6 cellular contexts compared by ENCODE assay signal in genomic region chr7:67049908-67050307, GRCh38. TPM values are rescaled to one million over a fixed set of nuclear protein-coding genes. Genes with fewer than 3 reads are reported as not detected.
DNase-seq lines count a peak whose midpoint lies in the region; ATAC-seq, FAIRE-seq and TF ChIP-seq lines count a peak whose summit lies in the region.
"Not testable (repeated sequence)": the region's sequence is repeated elsewhere in the genome, so short reads cannot be mapped to it uniquely, and the experiment has no call there.

No MANE protein-coding gene starts in this region.

- peak; percentile 59 for FAIRE-seq in GM19239 (lab: Jason Lieb, UNC)

- CTCF ChIA-PET in CD8-positive, alpha-beta memory T cell (lab: Charles Lee); WTC11 (lab: Charles Lee): not testable (repeated sequence)

- H3K27ac Mint-ChIP-seq in CD8-positive, alpha-beta memory T cell: peak overlapping the region in 5 of 8 donors; percentile 0 to 79 (median 30)
- H3K27ac Mint-ChIP-seq in WTC11 (0 out of 2 replicates have a peak overlapping the region, but pooled peaks have one; percentile 3), progenitor cell of endocrine pancreas (peak overlapping the region; percentile 12)
- peak overlapping the region; percentile 22 for H3K27ac Mint-ChIP-seq in activated T-helper 17 cell treated with anti-CD3 and anti-CD28 coated beads, Interleukin-2, amount 50 U/mL, for 72 hours
- peak overlapping the region; percentile 47 for H3K27ac Mint-ChIP-seq in central memory CD8-positive, alpha-beta T cell (ENCODE audit: low read depth)

- not testable (repeated sequence) for H3K4me1 ChIP-seq in CD8-positive, alpha-beta memory T cell (ENCODE audit: insufficient read depth, low read length)

- not testable (repeated sequence) for DNase-seq in CD8-positive, alpha-beta memory T cell; GM19239 (ENCODE audit: insufficient read length, low spot score); WTC11 (ENCODE audit: low spot score); central memory CD8-positive, alpha-beta T cell (ENCODE audit: low spot score in 2 of 2); progenitor cell of endocrine pancreas (ENCODE audit: low spot score, unreplicated experiment)

- not testable (repeated sequence) for TF ChIP-seq CTCF in WTC11 (IDR thresholded peaks at IDR 0.05); progenitor cell of endocrine pancreas (IDR thresholded peaks at IDR 0.05; ENCODE audit: unreplicated experiment)

- not testable (repeated sequence) for H3K36me3 ChIP-seq in CD8-positive, alpha-beta memory T cell (ENCODE audit: insufficient read depth, low read length)

- not testable (repeated sequence) for H3K27me3 Mint-ChIP-seq in CD8-positive, alpha-beta memory T cell; WTC11 (ENCODE audit: low read depth); activated T-helper 17 cell treated with anti-CD3 and anti-CD28 coated beads, Interleukin-2, amount 50 U/mL, for 72 hours; central memory CD8-positive, alpha-beta T cell; progenitor cell of endocrine pancreas

- H3K4me1 Mint-ChIP-seq in CD8-positive, alpha-beta memory T cell: peaks cover 32 to 57% (median 37%) of the 10 kb centered on the region in 3 donors
- H3K4me1 Mint-ChIP-seq in WTC11; activated T-helper 17 cell treated with anti-CD3 and anti-CD28 coated beads, Interleukin-2, amount 50 U/mL, for 72 hours; progenitor cell of endocrine pancreas (ENCODE audit: low read depth): not testable (repeated sequence)
- H3K4me1 Mint-ChIP-seq in central memory CD8-positive, alpha-beta T cell: peaks cover 26% of the 10 kb centered on the region

- H3K4me3 Mint-ChIP-seq in CD8-positive, alpha-beta memory T cell; WTC11; activated T-helper 17 cell treated with anti-CD3 and anti-CD28 coated beads, Interleukin-2, amount 50 U/mL, for 72 hours; central memory CD8-positive, alpha-beta T cell; progenitor cell of endocrine pancreas (ENCODE audit: low read depth): not testable (repeated sequence)

- H3K9me3 ChIP-seq in CD8-positive, alpha-beta memory T cell (ENCODE audit: low read length): not testable (repeated sequence)

- not testable (repeated sequence) for H3K4me3 ChIP-seq in CD8-positive, alpha-beta memory T cell (ENCODE audit: low read length)

- H3K27me3 ChIP-seq in CD8-positive, alpha-beta memory T cell (ENCODE audit: insufficient read depth, low read length, poor library complexity, severe bottlenecking): not testable (repeated sequence)

- ATAC-seq in WTC11; activated T-helper 17 cell treated with anti-CD3 and anti-CD28 coated beads, Interleukin-2, amount 50 U/mL, for 72 hours (replicated peaks); central memory CD8-positive, alpha-beta T cell (replicated peaks; ENCODE audit: extremely low read depth, poor library complexity, severe bottlenecking): not testable (repeated sequence)

- peaks cover 2 to 11% (median 5%) of the 10 kb centered on the region in 5 donors for H3K9me3 Mint-ChIP-seq in CD8-positive, alpha-beta memory T cell
- H3K9me3 Mint-ChIP-seq in WTC11; activated T-helper 17 cell treated with anti-CD3 and anti-CD28 coated beads, Interleukin-2, amount 50 U/mL, for 72 hours; central memory CD8-positive, alpha-beta T cell; progenitor cell of endocrine pancreas (ENCODE audit: low read depth): not testable (repeated sequence)

- H3K36me3 Mint-ChIP-seq in CD8-positive, alpha-beta memory T cell: peaks cover 32 to 58% (median 32%) of the 10 kb centered on the region in 3 donors
- H3K36me3 Mint-ChIP-seq in WTC11: peaks cover 11% of the 10 kb centered on the region
- H3K36me3 Mint-ChIP-seq in activated T-helper 17 cell treated with anti-CD3 and anti-CD28 coated beads, Interleukin-2, amount 50 U/mL, for 72 hours (ENCODE audit: low read depth): peaks cover 69% of the 10 kb centered on the region
- H3K36me3 Mint-ChIP-seq in central memory CD8-positive, alpha-beta T cell (ENCODE audit: insufficient read depth): peaks cover 33% of the 10 kb centered on the region
- peaks cover 23% of the 10 kb centered on the region for H3K36me3 Mint-ChIP-seq in progenitor cell of endocrine pancreas (ENCODE audit: insufficient read depth)

- POLR2A ChIA-PET in CD8-positive, alpha-beta memory T cell (lab: Charles Lee); WTC11 (lab: Charles Lee): not testable (repeated sequence)

- not testable (repeated sequence) for H3K27ac ChIP-seq in CD8-positive, alpha-beta memory T cell (ENCODE audit: low read depth, low read length)

RNA-seq across cellular contexts. Expression of gene TYW1, which starts 53.3 kb away (rescaled TPM):
- 10 to 100 TPM; 20.2 to 21.5 TPM for total RNA-seq in CD8-positive, alpha-beta memory T cell
- 26.5 TPM for polyA plus RNA-seq in CD8-positive, alpha-beta memory T cell
- 14.9 to 15.8 TPM (median 15.3 TPM) in 3 replicates for total RNA-seq in WTC11 (2021)
- 10 to 100 TPM; 11.1 to 16.2 TPM for total RNA-seq in activated T-helper 17 cell treated with anti-CD3 and anti-CD28 coated beads, Interleukin-2, amount 50 U/mL, for 72 hours
- 19.6 and 24.9 TPM in 2 replicates for total RNA-seq in progenitor cell of endocrine pancreas

RNA-seq across cellular contexts. Expression of gene SBDS, which starts 54.5 kb away (rescaled TPM):
- total RNA-seq in CD8-positive, alpha-beta memory T cell: 10 to 100 TPM; 91.6 to 92.0 TPM
- 79.5 TPM for polyA plus RNA-seq in CD8-positive, alpha-beta memory T cell
- 22.9 to 25.5 TPM (median 24.5 TPM) in 3 replicates for total RNA-seq in WTC11 (2021)
- 10 to 100 TPM; 35.7 to 60.6 TPM for total RNA-seq in activated T-helper 17 cell treated with anti-CD3 and anti-CD28 coated beads, Interleukin-2, amount 50 U/mL, for 72 hours
- total RNA-seq in progenitor cell of endocrine pancreas: 31.8 and 32.0 TPM in 2 replicates
